In the genomic region with DNA sequence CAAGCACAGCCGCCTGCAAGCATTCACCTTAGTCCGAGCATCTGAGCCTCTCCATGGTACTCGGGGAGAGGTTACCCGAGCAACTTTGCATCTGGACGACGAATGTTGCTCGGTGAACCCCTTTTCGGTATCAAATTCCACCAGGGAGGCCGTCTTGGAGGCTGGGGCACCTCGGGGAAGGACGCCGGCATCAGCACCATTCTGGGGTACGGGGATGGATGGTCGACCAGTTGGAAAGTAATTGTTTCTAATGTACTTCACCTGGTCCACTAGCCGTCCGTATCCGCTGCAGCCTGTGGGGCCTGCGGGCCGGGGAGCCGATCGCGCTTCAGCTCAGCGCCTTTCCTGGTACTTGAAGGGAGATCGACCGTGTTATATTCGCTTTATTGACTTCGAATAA, we compare ENCODE assay signal across 18 cellular contexts.
DNase-seq lines count a peak whose midpoint lies in the region; ATAC-seq and TF ChIP-seq lines count a peak whose summit lies in the region.
"Had no signal": no experiment of that assay in that cellular context is flagged by ENCODE, and none has a peak within 500 bp of the region (broad histone marks: within the 10 kb centered on the region; RNA-seq: fewer than 3 reads in every experiment).

No MANE protein-coding gene starts in this region.

- no peaks in the 10 kb centered on the region for H3K9me3 Mint-ChIP-seq in activated naive CD4-positive, alpha-beta T cell treated with anti-CD3 and anti-CD28 coated beads, Interleukin-2, amount 10 ng/mL, durations not matched to agents 7 days and 5 days
- no peaks in the 10 kb centered on the region for H3K9me3 Mint-ChIP-seq in activated naive CD4-positive, alpha-beta T cell treated with anti-CD3 and anti-CD28 coated beads for 36 hours
- H3K9me3 Mint-ChIP-seq in activated T-helper 2 cell treated with anti-CD3 and anti-CD28 coated beads, Interferon-gamma antibody, Interleukin-2, Interleukin-4, amounts not matched to agents 10 μg/mL and 5 μg/mL and 100 μg/mL, durations not matched to agents 14 hours and 24 hours and 36 hours: no peaks in the 10 kb centered on the region
- H3K9me3 Mint-ChIP-seq: CD4-positive, alpha-beta T cell had no signal

- 93 to 96% (median 95%) methylated on average over 25 to 27 of the region's 27 CpGs for WGBS in adrenal gland, 4 donors
- 95% methylated on average over 27 of the region's 27 CpGs for WGBS in aorta, 2 donors

- H3K4me3 ChIP-seq in adrenal gland: no peak overlapping the region
- no peak overlapping the region for H3K4me3 ChIP-seq in aorta (ENCODE audit: low read length in 2 of 2)
- H3K4me3 ChIP-seq: K562 had no signal

- no peaks in the 10 kb centered on the region for H3K27me3 ChIP-seq in adrenal gland
- H3K27me3 ChIP-seq in aorta (ENCODE audit: control insufficient read depth in 1 of 2, insufficient read depth in 2 of 2, low read length in 1 of 2): no peaks in the 10 kb centered on the region

- H3K9me3 ChIP-seq in adrenal gland (replicated peaks in 1 of 3) (no peaks in the 10 kb centered on the region), aorta (ENCODE audit: control insufficient read depth, low read length) (no peaks in the 10 kb centered on the region)
- H3K9me3 ChIP-seq: Caco-2 had no signal

- CTCF ChIA-PET in activated naive CD4-positive, alpha-beta T cell treated with anti-CD3 and anti-CD28 coated beads, Interleukin-2, amount 10 ng/mL, durations not matched to agents 7 days and 5 days (lab: Charles Lee): no interaction called here
- CTCF ChIA-PET in activated naive CD4-positive, alpha-beta T cell treated with anti-CD3 and anti-CD28 coated beads for 36 hours (lab: Charles Lee): no interaction called here

- TF ChIP-seq POLR2A in adrenal gland (IDR thresholded peaks at IDR 0.05): no peak

- in situ Hi-C loops in KBM-7 (cut with MboI; ENCODE audit: low pct_unique_long_range_greater_than_20kb, low sequenced_read_pairs): no loop called here

- no peak overlapping the region for H3K4me3 Mint-ChIP-seq in activated naive CD4-positive, alpha-beta T cell treated with anti-CD3 and anti-CD28 coated beads, Interleukin-2, amount 10 ng/mL, durations not matched to agents 7 days and 5 days
- no peak overlapping the region for H3K4me3 Mint-ChIP-seq in activated naive CD4-positive, alpha-beta T cell treated with anti-CD3 and anti-CD28 coated beads for 36 hours
- H3K4me3 Mint-ChIP-seq in activated T-helper 2 cell treated with anti-CD3 and anti-CD28 coated beads, Interferon-gamma antibody, Interleukin-2, Interleukin-4, amounts not matched to agents 10 μg/mL and 5 μg/mL and 100 μg/mL, durations not matched to agents 14 hours and 24 hours and 36 hours (ENCODE audit: low read depth): no peak overlapping the region
- H3K4me3 Mint-ChIP-seq: CD4-positive, alpha-beta T cell had no signal

- H3K27ac Mint-ChIP-seq in activated naive CD4-positive, alpha-beta T cell treated with anti-CD3 and anti-CD28 coated beads, Interleukin-2, amount 10 ng/mL, durations not matched to agents 7 days and 5 days: no peak overlapping the region
- no peak overlapping the region for H3K27ac Mint-ChIP-seq in activated naive CD4-positive, alpha-beta T cell treated with anti-CD3 and anti-CD28 coated beads for 36 hours
- H3K27ac Mint-ChIP-seq in activated T-helper 2 cell treated with anti-CD3 and anti-CD28 coated beads, Interferon-gamma antibody, Interleukin-2, Interleukin-4, amounts not matched to agents 10 μg/mL and 5 μg/mL and 100 μg/mL, durations not matched to agents 14 hours and 24 hours and 36 hours: no peak overlapping the region
- H3K27ac Mint-ChIP-seq: CD4-positive, alpha-beta T cell had no signal

- peaks cover 11% of the 10 kb centered on the region for H3K27me3 Mint-ChIP-seq in activated naive CD4-positive, alpha-beta T cell treated with anti-CD3 and anti-CD28 coated beads, Interleukin-2, amount 10 ng/mL, durations not matched to agents 7 days and 5 days
- peaks cover 5% of the 10 kb centered on the region for H3K27me3 Mint-ChIP-seq in activated naive CD4-positive, alpha-beta T cell treated with anti-CD3 and anti-CD28 coated beads for 36 hours (ENCODE audit: low read depth)
- no peaks in the 10 kb centered on the region for H3K27me3 Mint-ChIP-seq in activated T-helper 2 cell treated with anti-CD3 and anti-CD28 coated beads, Interferon-gamma antibody, Interleukin-2, Interleukin-4, amounts not matched to agents 10 μg/mL and 5 μg/mL and 100 μg/mL, durations not matched to agents 14 hours and 24 hours and 36 hours (ENCODE audit: low read depth)

- no peak for ATAC-seq in aorta (ENCODE audit: low FRiP score)
- ATAC-seq: K562 had no signal

- intact Hi-C loops in activated naive CD4-positive, alpha-beta T cell treated with anti-CD3 and anti-CD28 coated beads for 36 hours (cut with micrococcal nuclease): no loop called here
- intact Hi-C loops in adrenal gland (cut with DNase I): loop anchor here in 1 of 2 donors (10.0 kb wide), 1 partner anchor 170 kb away; no protein-coding TSS in a partner anchor
- intact Hi-C loops in posterior vena cava (cut with DNase I): loop anchor here in 1 of 2 donors (5.0 kb wide), 1 partner anchor 1457 kb away; no protein-coding TSS in a partner anchor
- intact Hi-C loops in aorta (cut with DNase I): no loop called here
- intact Hi-C loops in activated T-helper 2 cell treated with anti-CD3 and anti-CD28 coated beads, Interferon-gamma antibody, Interleukin-2, Interleukin-4, amounts not matched to agents 10 μg/mL and 5 μg/mL and 100 μg/mL, durations not matched to agents 14 hours and 24 hours and 36 hours (cut with micrococcal nuclease): no loop called here

- H3K27ac ChIP-seq in adrenal gland (no peak overlapping the region), aorta (ENCODE audit: low read depth in 1 of 2, low read length in 2 of 2) (no peak overlapping the region)

- no peak for TF ChIP-seq CTCF in adrenal gland (IDR thresholded peaks at IDR 0.05)

- H3K36me3 ChIP-seq in adrenal gland (replicated peaks in 1 of 2) (peaks cover 0 to 57% of the 10 kb centered on the region in 2 donors), aorta (ENCODE audit: control insufficient read depth in 1 of 2, insufficient read depth in 2 of 2, low read length in 1 of 2) (no peaks in the 10 kb centered on the region)

- H3K4me1 ChIP-seq in adrenal gland (replicated peaks in 1 of 2) (no peaks in the 10 kb centered on the region), aorta (ENCODE audit: control insufficient read depth in 1 of 2, insufficient read depth in 2 of 2, low read length in 2 of 2) (no peaks in the 10 kb centered on the region)
- H3K4me1 ChIP-seq: Caco-2 had no signal

- no peaks in the 10 kb centered on the region for H3K36me3 Mint-ChIP-seq in activated naive CD4-positive, alpha-beta T cell treated with anti-CD3 and anti-CD28 coated beads, Interleukin-2, amount 10 ng/mL, durations not matched to agents 7 days and 5 days
- no peaks in the 10 kb centered on the region for H3K36me3 Mint-ChIP-seq in activated naive CD4-positive, alpha-beta T cell treated with anti-CD3 and anti-CD28 coated beads for 36 hours (ENCODE audit: low read depth)
- no peaks in the 10 kb centered on the region for H3K36me3 Mint-ChIP-seq in activated T-helper 2 cell treated with anti-CD3 and anti-CD28 coated beads, Interferon-gamma antibody, Interleukin-2, Interleukin-4, amounts not matched to agents 10 μg/mL and 5 μg/mL and 100 μg/mL, durations not matched to agents 14 hours and 24 hours and 36 hours (ENCODE audit: low read depth)

- peak; percentile 8 for DNase-seq in activated naive CD4-positive, alpha-beta T cell treated with anti-CD3 and anti-CD28 coated beads, Interleukin-2, amount 10 ng/mL, durations not matched to agents 7 days and 5 days
- DNase-seq in activated naive CD4-positive, alpha-beta T cell treated with anti-CD3 and anti-CD28 coated beads for 36 hours: no peak
- DNase-seq in adrenal gland (peak in 4 of 7 donors; percentile 2 to 48 (median 15)), posterior vena cava (ENCODE audit: low spot score) (peak; percentile 61), aorta (peak; percentile 26 to 46), activated gamma-delta T cell (lab: John Stamatoyannopoulos, UW) (no peak), KBM-7 (no peak)
- DNase-seq in activated T-helper 2 cell treated with anti-CD3 and anti-CD28 coated beads, Interferon-gamma antibody, Interleukin-2, Interleukin-4, amounts not matched to agents 10 μg/mL and 5 μg/mL and 100 μg/mL, durations not matched to agents 14 hours and 24 hours and 36 hours (ENCODE audit: low spot score): no peak
- DNase-seq: 8988T; CD4-positive, alpha-beta T cell; NCI-H1105 treated with DMSO at 0.1 percent for 48 hours; NCI-H1694; NCI-H2081 treated with DMSO at 0.1 percent for 48 hours; NCI-H510A; NCI-H748 treated with DMSO at 0.1 percent for 48 hours; NK-92 treated with Interleukin-12 subunit alpha and Interleukin-12 subunit beta, amount 100 ng/mL, for 24 hours had no signal

- H3K4me1 Mint-ChIP-seq in activated naive CD4-positive, alpha-beta T cell treated with anti-CD3 and anti-CD28 coated beads, Interleukin-2, amount 10 ng/mL, durations not matched to agents 7 days and 5 days: no peaks in the 10 kb centered on the region
- H3K4me1 Mint-ChIP-seq in activated naive CD4-positive, alpha-beta T cell treated with anti-CD3 and anti-CD28 coated beads for 36 hours (ENCODE audit: low read depth): no peaks in the 10 kb centered on the region
- no peaks in the 10 kb centered on the region for H3K4me1 Mint-ChIP-seq in activated T-helper 2 cell treated with anti-CD3 and anti-CD28 coated beads, Interferon-gamma antibody, Interleukin-2, Interleukin-4, amounts not matched to agents 10 μg/mL and 5 μg/mL and 100 μg/mL, durations not matched to agents 14 hours and 24 hours and 36 hours (ENCODE audit: low read depth)

Comparison
In these comparisons a context has a peak if more than half of its experiments do, and no peak if none do; other contexts are left out.
1. DNase-seq: peak in activated naive CD4-positive, alpha-beta T cell treated with anti-CD3 and anti-CD28 coated beads, Interleukin-2, amount 10 ng/mL, durations not matched to agents 7 days and 5 days (single experiment), adrenal gland (4 of 7), posterior vena cava (single experiment) and aorta (2 of 2); none in activated naive CD4-positive, alpha-beta T cell treated with anti-CD3 and anti-CD28 coated beads for 36 hours (single experiment), activated gamma-delta T cell (single experiment), KBM-7 (single experiment) and activated T-helper 2 cell treated with anti-CD3 and anti-CD28 coated beads, Interferon-gamma antibody, Interleukin-2, Interleukin-4, amounts not matched to agents 10 μg/mL and 5 μg/mL and 100 μg/mL, durations not matched to agents 14 hours and 24 hours and 36 hours (single experiment).